ENCODE assay signal across 10 cellular contexts in the genomic region with DNA sequence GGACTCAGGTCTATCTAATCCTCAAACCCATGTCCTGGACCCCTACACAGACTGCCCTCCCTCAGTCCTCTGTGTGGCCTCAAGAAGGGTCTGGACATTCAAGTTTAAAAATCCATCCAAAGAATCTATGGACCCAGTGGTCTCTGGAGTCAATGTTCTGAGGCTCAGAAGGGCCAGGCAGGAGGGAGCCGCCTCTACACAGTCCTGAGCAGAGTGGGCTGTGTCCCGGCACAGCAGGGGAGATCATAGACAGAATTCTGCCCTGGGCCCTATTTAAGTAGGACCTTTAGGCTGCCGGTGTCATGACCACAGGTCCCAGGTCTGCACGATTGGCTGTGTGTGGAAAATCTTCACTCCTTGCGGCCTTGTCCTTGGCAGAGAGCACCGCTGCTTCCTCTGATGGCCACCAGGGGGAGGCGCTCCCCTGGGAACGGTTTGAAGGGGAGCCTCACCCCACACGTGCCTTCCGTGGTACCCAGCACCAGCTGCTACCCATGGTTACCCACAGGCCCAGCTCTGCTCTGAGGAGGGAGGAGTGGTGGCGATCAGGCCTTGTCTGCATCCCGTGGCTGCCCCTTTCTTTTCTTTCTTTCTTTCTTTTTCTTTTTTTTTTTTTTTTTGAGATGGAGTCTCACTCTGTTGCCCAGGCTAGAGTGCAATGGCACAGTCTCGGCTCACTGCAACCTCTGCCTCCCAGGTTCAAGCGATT. TPM values are rescaled to one million over a fixed set of nuclear protein-coding genes. Genes with fewer than 3 reads are reported as not detected.
DNase-seq lines count a peak whose midpoint lies in the region; ATAC-seq and TF ChIP-seq lines count a peak whose summit lies in the region.
"Had no signal": no experiment of that assay in that cellular context is flagged by ENCODE, and none has a peak within 500 bp of the region (broad histone marks: within the 10 kb centered on the region; RNA-seq: fewer than 3 reads in every experiment).

No MANE protein-coding gene starts in this region.

- no peaks in the 10 kb centered on the region for H3K9me3 ChIP-seq in mammary epithelial cell (replicated peaks; ENCODE audit: insufficient read depth, low read length)

- H2AFZ ChIP-seq in mammary epithelial cell (ENCODE audit: low read depth, low read length) = no peak overlapping the region

- peak; percentile 96 to 98 for TF ChIP-seq CTCF in mammary epithelial cell (conservative IDR thresholded peaks at IDR 0.05 in 1 of 2, IDR thresholded peaks at IDR 0.05 in 1 of 2; ENCODE audit: extremely low read depth in 1 of 2, insufficient read depth in 1 of 2, low read depth in 1 of 2, low read length in 2 of 2)

- H3K4me1 ChIP-seq in mammary epithelial cell (ENCODE audit: insufficient read depth, low read length) = no peaks in the 10 kb centered on the region

- H4K20me1 ChIP-seq in mammary epithelial cell (ENCODE audit: insufficient read depth, low read length) = no peaks in the 10 kb centered on the region
- H4K20me1 ChIP-seq: BLaER1 had no signal

- no peak overlapping the region for H3K9ac ChIP-seq in mammary epithelial cell (ENCODE audit: insufficient read depth, low read length)
- H3K9ac ChIP-seq: BLaER1 had no signal

- no peaks in the 10 kb centered on the region for H3K36me3 ChIP-seq in mammary epithelial cell (ENCODE audit: insufficient read depth, low read length)
- H3K36me3 ChIP-seq: BLaER1 had no signal

- in situ Hi-C loops in mammary epithelial cell (cut with MboI; ENCODE audit: low sequenced_read_pairs in 2 of 2) = loop anchor here in 1 of 2 donors (5.0 kb wide), 1 partner anchor 50 kb away; no protein-coding TSS in a partner anchor

- H3K79me2 ChIP-seq in mammary epithelial cell (ENCODE audit: insufficient read depth, low read length) = no peaks in the 10 kb centered on the region

- no peaks in the 10 kb centered on the region for H3K27me3 ChIP-seq in mammary epithelial cell (ENCODE audit: insufficient read depth, low read length)
- H3K27me3 ChIP-seq: BLaER1 had no signal

- dilution Hi-C loops in mammary epithelial cell (cut with HindIII; ENCODE audit: low sequenced_read_pairs) = no loop called here

- WGBS in mammary epithelial cell (ENCODE audit: low coverage, missing lambda C conversion rate) = 21% methylated on average over 9 of the region's 14 CpGs

- DNase-seq in NCI-H2081 (lab: John Stamatoyannopoulos, UW) (peak; percentile 24 to 48), NCI-H2081 treated with DMSO at 0.1 percent for 48 hours (lab: John Stamatoyannopoulos, UW) (no peak), NCI-H2196 treated with DMSO at 0.1 percent for 48 hours (lab: John Stamatoyannopoulos, UW; ENCODE audit: unreplicated experiment) (peak; percentile 71), mammary epithelial cell (peak; percentile 51), kidney tubule cell (ENCODE audit: low spot score) (peak; percentile 57)
- peak; percentile 20 to 48 (median 37) for DNase-seq in activated CD4-positive, CD25-positive, alpha-beta regulatory T cell (lab: John Stamatoyannopoulos, UW)
- DNase-seq in stimulated activated CD4-positive, alpha-beta T cell treated with anti-CD3 and anti-CD28 coated beads, Interleukin-4, amount 100 ng/mL, for 48 hours (ENCODE audit: low read depth in 2 of 2) = peak; percentile 60 to 63

- CTCF ChIA-PET in mammary epithelial cell (lab: Charles Lee; ENCODE audit: low non-redundant PET) = interaction anchor here (0.7 kb wide), 2 partner anchors 47 to 324 kb away, joined by 8 to 18 read pairs; no protein-coding TSS in a partner anchor

- no peak overlapping the region for H3K4me3 ChIP-seq in mammary epithelial cell (replicated peaks in 1 of 3; ENCODE audit: insufficient read depth in 1 of 3, low read depth in 2 of 3, low read length in 3 of 3)
- H3K4me3 ChIP-seq: BLaER1, skin epidermis had no signal

- no TSS peak for BruUV-seq in mammary epithelial cell (replicated peaks; lab: Mats Ljungman, UMichigan)

- H3K27ac ChIP-seq in mammary epithelial cell (ENCODE audit: insufficient read depth, low read depth, low read length) = no peak overlapping the region
- H3K27ac ChIP-seq: BLaER1, skin epidermis had no signal

- no peak overlapping the region for H3K4me2 ChIP-seq in mammary epithelial cell (ENCODE audit: insufficient read depth, low read depth, low read length)
- H3K4me2 ChIP-seq: BLaER1 had no signal

- intact Hi-C loops in mammary epithelial cell (cut with micrococcal nuclease) = loop anchor here (1.0 kb wide), 5 partner anchors 21 to 124 kb away; no protein-coding TSS in a partner anchor

- ATAC-seq in HG03097 (IDR thresholded peaks at IDR 0.05; ENCODE audit: low FRiP score, unreplicated experiment) = peak; percentile 74

RNA-seq across cellular contexts. Expression of gene CHRD, which starts 37.9 kb away (rescaled TPM):
- not detected for total RNA-seq in mammary epithelial cell
- polyA plus RNA-seq in mammary epithelial cell = not detected
- not detected for polyA minus RNA-seq in mammary epithelial cell

RNA-seq across cellular contexts. Expression of gene THPO, which starts 39.8 kb away (rescaled TPM):
- total RNA-seq in mammary epithelial cell = not detected
- not detected for polyA plus RNA-seq in mammary epithelial cell
- polyA minus RNA-seq in mammary epithelial cell = not detected

RNA-seq across cellular contexts. Expression of gene POLR2H, which starts 56.3 kb away (rescaled TPM):
- 10 to 100 TPM; 41.7 to 78.2 TPM for total RNA-seq in mammary epithelial cell
- 169 TPM for polyA plus RNA-seq in mammary epithelial cell
- 107 TPM for polyA minus RNA-seq in mammary epithelial cell

RNA-seq across cellular contexts. Expression of gene CLCN2, which starts 56.4 kb away (rescaled TPM):
- 10 to 100 TPM in 1 of 2 donors, 1 to 10 TPM in 1; 5.7 to 10.7 TPM for total RNA-seq in mammary epithelial cell
- 5.1 TPM for polyA plus RNA-seq in mammary epithelial cell
- polyA minus RNA-seq in mammary epithelial cell = 6.6 TPM
